ENCODE assay signal across 9 cellular contexts in genomic region chr14:65847065-65847847, GRCh38.
DNase-seq lines count a peak whose midpoint lies in the region; ATAC-seq lines count a peak whose summit lies in the region.
"Had no signal": no experiment of that assay in that cellular context is flagged by ENCODE, and none has a peak within 500 bp of the region (broad histone marks: within the 10 kb centered on the region; RNA-seq: fewer than 3 reads in every experiment).

No MANE protein-coding gene starts in this region.

- peak overlapping the region; percentile 91 to 99 (median 94) for H3K27ac Mint-ChIP-seq in naive thymus-derived CD4-positive, alpha-beta T cell

- H3K4me1 Mint-ChIP-seq in naive thymus-derived CD4-positive, alpha-beta T cell, result peaks cover 39 to 92% (median 88%) of the 10 kb centered on the region in 7 donors

- H3K36me3 Mint-ChIP-seq in naive thymus-derived CD4-positive, alpha-beta T cell, result peaks cover 0 to 48% (median 0%) of the 10 kb centered on the region in 5 donors

- POLR2A ChIA-PET in naive thymus-derived CD4-positive, alpha-beta T cell (lab: Charles Lee), result interaction anchor here (0.6 to 3.4 kb wide), 27 partner anchors 10 to 743 kb away, joined by 3 to 29 read pairs (median 5); partner anchors contain the start of gene FUT8

- H3K9me3 ChIP-seq in naive thymus-derived CD4-positive, alpha-beta T cell (ENCODE audit: control insufficient read depth in 2 of 3, low read length in 3 of 3), result no peaks in the 10 kb centered on the region
- H3K9me3 ChIP-seq in HAP-1, result no peaks in the 10 kb centered on the region

- peak; percentile 6 for DNase-seq in ELR (ENCODE audit: low read depth)
- peak; percentile 45 to 54 for DNase-seq in activated CD4-positive, alpha-beta T cell treated with anti-CD3 and anti-CD28 coated beads, Interleukin-2, amount 50 U/mL, for 48 hours
- peak in 8 of 9 donors; percentile 67 to 94 (median 90) for DNase-seq in naive thymus-derived CD4-positive, alpha-beta T cell
- DNase-seq in HAP-1 (ENCODE audit: low spot score in 2 of 2), result no peak
- DNase-seq in amniotic stem cell (lab: John Stamatoyannopoulos, UW), result no peak
- DNase-seq in epidermal melanocyte (ENCODE audit: insufficient read length, low spot score), result no peak
- DNase-seq: left cardiac atrium had no signal

- peaks cover 63 to 85% of the 10 kb centered on the region in 2 donors for H3K4me1 ChIP-seq in naive thymus-derived CD4-positive, alpha-beta T cell (ENCODE audit: control insufficient read depth in 2 of 2, insufficient read depth in 2 of 2, low read length in 2 of 2)
- no peaks in the 10 kb centered on the region for H3K4me1 ChIP-seq in HAP-1

- peak overlapping the region; percentile 74 for H3K27ac ChIP-seq in naive thymus-derived CD4-positive, alpha-beta T cell (ENCODE audit: low read depth, low read length)

- intact Hi-C loops in naive thymus-derived CD4-positive, alpha-beta T cell (cut with micrococcal nuclease), result loop anchor here (1.0 to 5.0 kb wide), 16 partner anchors 14 to 1394 kb away; partner anchors contain the start of genes CHURC1 (in 1 of the 2), FNTB (in 1 of the 2), FUT8 (in 1 of the 2) and MAX (in 1 of the 2)

- ATAC-seq in HG02938 (IDR thresholded peaks at IDR 0.05; ENCODE audit: unreplicated experiment) (peak; percentile 77), GM21515 (IDR thresholded peaks at IDR 0.05; ENCODE audit: unreplicated experiment) (no peak)
- ATAC-seq in naive thymus-derived CD4-positive, alpha-beta T cell, result peak; percentile 90

- no peaks in the 10 kb centered on the region for H3K27me3 Mint-ChIP-seq in naive thymus-derived CD4-positive, alpha-beta T cell

- no peaks in the 10 kb centered on the region for H3K27me3 ChIP-seq in naive thymus-derived CD4-positive, alpha-beta T cell (ENCODE audit: control insufficient read depth in 2 of 2, insufficient read depth in 2 of 2, low read length in 2 of 2)
- H3K27me3 ChIP-seq in HAP-1 (ENCODE audit: low read depth), result no peaks in the 10 kb centered on the region

- in situ Hi-C loops in HAP-1 (cut with MboI; ENCODE audit: low sequenced_read_pairs), result no loop called here

- no peaks in the 10 kb centered on the region for H3K36me3 ChIP-seq in naive thymus-derived CD4-positive, alpha-beta T cell (ENCODE audit: control insufficient read depth in 2 of 3, insufficient read depth in 3 of 3, low read length in 3 of 3)
- no peaks in the 10 kb centered on the region for H3K36me3 ChIP-seq in HAP-1 (replicated peaks)

- CTCF ChIA-PET in naive thymus-derived CD4-positive, alpha-beta T cell (lab: Charles Lee), result interaction anchor here (0.9 to 3.5 kb wide), 15 partner anchors 10 to 436 kb away, joined by 3 to 40 read pairs (median 6); no protein-coding TSS in a partner anchor

- peak overlapping the region; percentile 38 for H3K4me3 ChIP-seq in naive thymus-derived CD4-positive, alpha-beta T cell (ENCODE audit: low read length)
- H3K4me3 ChIP-seq in HAP-1, result no peak overlapping the region

- H3K4me3 Mint-ChIP-seq in naive thymus-derived CD4-positive, alpha-beta T cell, result peak overlapping the region; percentile 70 to 88 (median 80)

- peaks cover 0 to 19% (median 0%) of the 10 kb centered on the region in 11 donors for H3K9me3 Mint-ChIP-seq in naive thymus-derived CD4-positive, alpha-beta T cell

Comparison
In these comparisons a context has a peak if more than half of its experiments do, and no peak if none do; other contexts are left out.
1. DNase-seq: peak in ELR (single experiment), activated CD4-positive, alpha-beta T cell treated with anti-CD3 and anti-CD28 coated beads, Interleukin-2, amount 50 U/mL, for 48 hours (2 of 2) and naive thymus-derived CD4-positive, alpha-beta T cell (8 of 9); none in HAP-1 (0 of 2), amniotic stem cell (single experiment) and epidermal melanocyte (single experiment).